35 cellular contexts compared by ENCODE assay signal in genomic region chr7:4074994-4075393, GRCh38.
"Had no signal": no experiment of that assay in that cellular context is flagged by ENCODE, and none has a peak within 500 bp of the region (broad histone marks: within the 10 kb centered on the region; RNA-seq: fewer than 3 reads in every experiment).

No MANE protein-coding gene starts in this region.

- H3K36me3 ChIP-seq: heart left ventricle, left lung, lower lobe of right lung, ovary, thyroid gland, upper lobe of left lung, vagina had no signal

- H3K27me3 ChIP-seq: heart left ventricle, left lung, ovary, thyroid gland, upper lobe of left lung, vagina had no signal

- H3K36me3 Mint-ChIP-seq: activated CD4-positive, alpha-beta memory T cell treated with anti-CD3 and anti-CD28 coated beads for 36 hours; activated naive CD4-positive, alpha-beta T cell treated with anti-CD3 and anti-CD28 coated beads, Interleukin-2, amount 50 U/mL, for 24 hours; natural killer cell; stimulated activated memory B cell treated with anti-CD40 and anti-IgM and Interleukin-4, amounts not matched to agents 10 μg/mL and 1 μg/mL and 100 μg/mL, for 72 hours had no signal

- H3K9me3 ChIP-seq: heart left ventricle, lower lobe of right lung, ovary, thyroid gland, upper lobe of left lung, vagina had no signal

- H3K4me3 ChIP-seq: heart left ventricle, left lung, lower lobe of right lung, ovary, smooth muscle cell, thyroid gland, upper lobe of left lung, vagina had no signal

- H3K9me3 Mint-ChIP-seq: activated CD4-positive, alpha-beta memory T cell treated with anti-CD3 and anti-CD28 coated beads for 36 hours; activated naive CD4-positive, alpha-beta T cell treated with anti-CD3 and anti-CD28 coated beads, Interleukin-2, amount 50 U/mL, for 24 hours; activated T-cell treated with anti-CD3 and anti-CD28 coated beads, Interleukin-2, amount 50 U/mL, for 4 hours; activated T-helper 17 cell treated with anti-CD3 and anti-CD28 coated beads, Interleukin-2, amount 50 U/mL, for 72 hours; effector memory CD8-positive, alpha-beta T cell; natural killer cell; stimulated activated naive CD8-positive, alpha-beta T cell treated with anti-CD3 and anti-CD28 coated beads, Interleukin-15, amount 100 ng/mL, for 72 hours; T-helper 2 cell treated with Interferon-gamma antibody and Interleukin-4, amounts not matched to agents 5 μg/mL and 100 μg/mL, for 36 hours had no signal

- H3K4me1 Mint-ChIP-seq: activated naive CD4-positive, alpha-beta T cell treated with anti-CD3 and anti-CD28 coated beads, Interleukin-2, amount 50 U/mL, for 24 hours; activated naive CD8-positive, alpha-beta T cell treated with anti-CD3 and anti-CD28 coated beads, Interleukin-2, amount 50 U/mL, for 24 hours; activated T-helper 17 cell treated with anti-CD3 and anti-CD28 coated beads, Interleukin-2, amount 50 U/mL, for 72 hours; natural killer cell; stimulated activated memory B cell treated with anti-CD40 and anti-IgM and Interleukin-4, amounts not matched to agents 10 μg/mL and 1 μg/mL and 100 μg/mL, for 72 hours; stimulated activated naive CD8-positive, alpha-beta T cell treated with anti-CD3 and anti-CD28 coated beads, Interleukin-15, amount 100 ng/mL, for 72 hours had no signal

- H3K27ac ChIP-seq: heart left ventricle, left lung, lower lobe of right lung, ovary, thyroid gland, upper lobe of left lung, vagina had no signal

- H3K4me1 ChIP-seq: heart left ventricle, left lung, lower lobe of right lung, thyroid gland, upper lobe of left lung, vagina had no signal

- H3K27ac Mint-ChIP-seq: activated CD4-positive, alpha-beta memory T cell treated with anti-CD3 and anti-CD28 coated beads for 36 hours; activated naive CD4-positive, alpha-beta T cell treated with anti-CD3 and anti-CD28 coated beads, Interleukin-2, amount 50 U/mL, for 24 hours; activated naive CD8-positive, alpha-beta T cell treated with anti-CD3 and anti-CD28 coated beads, Interleukin-2, amount 50 U/mL, for 24 hours; activated T-helper 17 cell treated with anti-CD3 and anti-CD28 coated beads, Interleukin-2, amount 50 U/mL, for 72 hours; effector memory CD8-positive, alpha-beta T cell; natural killer cell; stimulated activated memory B cell treated with anti-CD40 and anti-IgM and Interleukin-4, amounts not matched to agents 10 μg/mL and 1 μg/mL and 100 μg/mL, for 72 hours; T-helper 2 cell treated with Interferon-gamma antibody and Interleukin-4, amounts not matched to agents 5 μg/mL and 100 μg/mL, for 36 hours had no signal

- ATAC-seq: activated naive CD8-positive, alpha-beta T cell treated with anti-CD3 and anti-CD28 coated beads, Interleukin-2, amount 50 U/mL, for 24 hours; activated T-cell treated with anti-CD3 and anti-CD28 coated beads, Interleukin-2, amount 50 U/mL, for 4 hours; activated T-helper 17 cell treated with anti-CD3 and anti-CD28 coated beads, Interleukin-2, amount 50 U/mL, for 72 hours; effector memory CD8-positive, alpha-beta T cell; heart left ventricle; left lung; lower lobe of right lung; natural killer cell; stimulated activated memory B cell treated with anti-CD40 and anti-IgM and Interleukin-4, amounts not matched to agents 10 μg/mL and 1 μg/mL and 100 μg/mL, for 72 hours; stimulated activated naive CD8-positive, alpha-beta T cell treated with anti-CD3 and anti-CD28 coated beads, Interleukin-15, amount 100 ng/mL, for 72 hours had no signal

- H3K4me2 ChIP-seq: smooth muscle cell had no signal

- DNase-seq: activated CD4-positive, alpha-beta memory T cell treated with anti-CD3 and anti-CD28 coated beads for 36 hours; activated CD4-positive, alpha-beta T cell treated with anti-CD3 and anti-CD28 coated beads for 48 hours; activated CD4-positive, CD25-positive, alpha-beta regulatory T cell; activated gamma-delta T cell treated with Interleukin-2 at 50 U/mL for 16 hours; activated naive CD8-positive, alpha-beta T cell treated with anti-CD3 and anti-CD28 coated beads, Interleukin-2, amount 50 U/mL, for 24 hours; activated T-cell treated with anti-CD3 and anti-CD28 coated beads, Interleukin-2, amount 50 U/mL, for 4 hours; amygdala; caudate nucleus; cortex of kidney; effector memory CD8-positive, alpha-beta T cell; foreskin fibroblast; heart left ventricle; hypothalamus; kidney glomerular epithelial cell; left lung; lower lobe of right lung; mesenchymal stem cell; natural killer cell; ovary; retina; stimulated activated CD4-positive, alpha-beta T cell treated with anti-CD3 and anti-CD28 coated beads, Interleukin-1b, Interleukin-23, amount 100 ng/mL, for 48 hours; stimulated activated CD4-positive, alpha-beta T cell treated with anti-CD3 and anti-CD28 coated beads, Interleukin-4, amount 100 ng/mL, for 4 hours; stimulated activated CD8-positive, alpha-beta memory T cell treated with anti-CD3 and anti-CD28 coated beads, Interleukin-4, amount 100 ng/mL, for 48 hours; stimulated activated naive CD8-positive, alpha-beta T cell treated with anti-CD3 and anti-CD28 coated beads, Interleukin-15, amount 100 ng/mL, for 72 hours; T-helper 1 cell; thyroid gland; upper lobe of left lung had no signal

- H3K4me3 Mint-ChIP-seq: activated CD4-positive, alpha-beta memory T cell treated with anti-CD3 and anti-CD28 coated beads for 36 hours; activated naive CD4-positive, alpha-beta T cell treated with anti-CD3 and anti-CD28 coated beads, Interleukin-2, amount 50 U/mL, for 24 hours; activated naive CD8-positive, alpha-beta T cell treated with anti-CD3 and anti-CD28 coated beads, Interleukin-2, amount 50 U/mL, for 24 hours; activated T-cell treated with anti-CD3 and anti-CD28 coated beads, Interleukin-2, amount 50 U/mL, for 4 hours; activated T-helper 17 cell treated with anti-CD3 and anti-CD28 coated beads, Interleukin-2, amount 50 U/mL, for 72 hours; effector memory CD8-positive, alpha-beta T cell; natural killer cell; stimulated activated memory B cell treated with anti-CD40 and anti-IgM and Interleukin-4, amounts not matched to agents 10 μg/mL and 1 μg/mL and 100 μg/mL, for 72 hours; stimulated activated naive CD8-positive, alpha-beta T cell treated with anti-CD3 and anti-CD28 coated beads, Interleukin-15, amount 100 ng/mL, for 72 hours; T-helper 2 cell treated with Interferon-gamma antibody and Interleukin-4, amounts not matched to agents 5 μg/mL and 100 μg/mL, for 36 hours had no signal

- H3K27me3 Mint-ChIP-seq: activated naive CD4-positive, alpha-beta T cell treated with anti-CD3 and anti-CD28 coated beads, Interleukin-2, amount 50 U/mL, for 24 hours; activated naive CD8-positive, alpha-beta T cell treated with anti-CD3 and anti-CD28 coated beads, Interleukin-2, amount 50 U/mL, for 24 hours; progenitor cell of endocrine pancreas; stimulated activated naive CD8-positive, alpha-beta T cell treated with anti-CD3 and anti-CD28 coated beads, Interleukin-15, amount 100 ng/mL, for 72 hours had no signal

- FAIRE-seq: endothelial cell of umbilical vein had no signal
